Comparison of ENCODE assay signal across 2 cellular contexts in the genomic region with DNA sequence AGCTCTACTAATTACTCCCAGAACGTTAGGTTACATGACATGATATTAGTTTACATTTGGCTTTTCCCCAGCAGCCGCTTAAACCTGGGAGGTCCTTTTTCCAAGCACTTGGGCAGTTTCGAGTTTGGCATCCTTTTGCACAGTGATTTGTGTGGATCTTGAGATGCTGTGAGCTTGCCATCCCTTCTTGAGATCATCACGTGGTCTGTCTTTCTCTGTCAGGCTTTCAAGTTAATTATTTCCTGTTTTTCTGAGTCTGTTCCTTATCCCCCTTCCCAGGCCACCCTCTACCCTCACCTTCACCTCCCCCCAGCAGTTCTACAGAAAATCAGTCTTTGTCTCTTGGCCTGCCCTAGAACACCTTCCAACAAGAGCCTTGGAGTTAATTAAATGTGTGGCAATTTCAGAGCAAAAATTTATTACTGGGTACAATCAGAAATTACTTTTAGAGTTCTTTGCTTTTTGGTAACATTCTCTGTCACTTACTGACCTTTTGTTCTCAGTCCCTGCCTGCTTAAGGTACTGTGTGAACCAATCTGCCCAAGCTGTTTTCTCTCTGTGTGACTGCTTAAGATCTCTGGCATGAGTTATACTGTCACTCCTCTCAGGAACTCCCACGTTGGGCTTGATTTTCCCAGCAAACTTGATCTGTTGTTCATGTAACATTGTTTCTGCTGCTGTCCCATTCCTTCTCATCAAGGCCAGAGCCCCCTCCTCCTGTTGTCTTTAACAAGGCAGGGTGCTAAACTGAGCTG.
TF ChIP-seq lines count a peak whose summit lies in the region.

No MANE protein-coding gene starts in this region.

TF ChIP-seq in SK-N-SH, 30 proteins besides CTCF, POLR2A, EP300 and RAD21 (continued from another document):
- TF ChIP-seq, protein P1, sequence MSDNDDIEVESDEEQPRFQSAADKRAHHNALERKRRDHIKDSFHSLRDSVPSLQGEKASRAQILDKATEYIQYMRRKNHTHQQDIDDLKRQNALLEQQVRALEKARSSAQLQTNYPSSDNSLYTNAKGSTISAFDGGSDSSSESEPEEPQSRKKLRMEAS (IDR thresholded peaks at IDR 0.05; ENCODE audit: low read depth), result no peak
- TF ChIP-seq, protein P2, sequence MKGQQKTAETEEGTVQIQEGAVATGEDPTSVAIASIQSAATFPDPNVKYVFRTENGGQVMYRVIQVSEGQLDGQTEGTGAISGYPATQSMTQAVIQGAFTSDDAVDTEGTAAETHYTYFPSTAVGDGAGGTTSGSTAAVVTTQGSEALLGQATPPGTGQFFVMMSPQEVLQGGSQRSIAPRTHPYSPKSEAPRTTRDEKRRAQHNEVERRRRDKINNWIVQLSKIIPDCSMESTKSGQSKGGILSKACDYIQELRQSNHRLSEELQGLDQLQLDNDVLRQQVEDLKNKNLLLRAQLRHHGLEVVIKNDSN (IDR thresholded peaks at IDR 0.05; ENCODE audit: borderline replicate concordance, low read depth), result peak; percentile 58; the same call in 1 of the 2 replicates
- TF ChIP-seq TAF1 (IDR thresholded peaks at IDR 0.05; ENCODE audit: borderline replicate concordance, low read depth, low read length) (no peak), YY1 (IDR thresholded peaks at IDR 0.05; ENCODE audit: low read depth) (no peak), GATA2 (CRISPR knock-in tag; IDR thresholded peaks at IDR 0.05) (no peak), SIN3A (IDR thresholded peaks at IDR 0.05; ENCODE audit: borderline replicate concordance, low read depth, low read length) (no peak)

TF ChIP-seq in SK-N-SH treated with all-trans-retinoic acid at 6 μM for 48 hours, 23 proteins besides CTCF, POLR2A, EP300 and RAD21 (continued from another document):
- TF ChIP-seq, protein P3, sequence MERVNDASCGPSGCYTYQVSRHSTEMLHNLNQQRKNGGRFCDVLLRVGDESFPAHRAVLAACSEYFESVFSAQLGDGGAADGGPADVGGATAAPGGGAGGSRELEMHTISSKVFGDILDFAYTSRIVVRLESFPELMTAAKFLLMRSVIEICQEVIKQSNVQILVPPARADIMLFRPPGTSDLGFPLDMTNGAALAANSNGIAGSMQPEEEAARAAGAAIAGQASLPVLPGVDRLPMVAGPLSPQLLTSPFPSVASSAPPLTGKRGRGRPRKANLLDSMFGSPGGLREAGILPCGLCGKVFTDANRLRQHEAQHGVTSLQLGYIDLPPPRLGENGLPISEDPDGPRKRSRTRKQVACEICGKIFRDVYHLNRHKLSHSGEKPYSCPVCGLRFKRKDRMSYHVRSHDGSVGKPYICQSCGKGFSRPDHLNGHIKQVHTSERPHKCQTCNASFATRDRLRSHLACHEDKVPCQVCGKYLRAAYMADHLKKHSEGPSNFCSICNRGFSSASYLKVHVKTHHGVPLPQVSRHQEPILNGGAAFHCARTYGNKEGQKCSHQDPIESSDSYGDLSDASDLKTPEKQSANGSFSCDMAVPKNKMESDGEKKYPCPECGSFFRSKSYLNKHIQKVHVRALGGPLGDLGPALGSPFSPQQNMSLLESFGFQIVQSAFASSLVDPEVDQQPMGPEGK (CRISPR knock-in tag; IDR thresholded peaks at IDR 0.05; ENCODE audit: borderline replicate concordance), result no peak
- no peak for TF ChIP-seq ZFP3 (CRISPR knock-in tag; IDR thresholded peaks at IDR 0.05)
- TF ChIP-seq, protein P4, sequence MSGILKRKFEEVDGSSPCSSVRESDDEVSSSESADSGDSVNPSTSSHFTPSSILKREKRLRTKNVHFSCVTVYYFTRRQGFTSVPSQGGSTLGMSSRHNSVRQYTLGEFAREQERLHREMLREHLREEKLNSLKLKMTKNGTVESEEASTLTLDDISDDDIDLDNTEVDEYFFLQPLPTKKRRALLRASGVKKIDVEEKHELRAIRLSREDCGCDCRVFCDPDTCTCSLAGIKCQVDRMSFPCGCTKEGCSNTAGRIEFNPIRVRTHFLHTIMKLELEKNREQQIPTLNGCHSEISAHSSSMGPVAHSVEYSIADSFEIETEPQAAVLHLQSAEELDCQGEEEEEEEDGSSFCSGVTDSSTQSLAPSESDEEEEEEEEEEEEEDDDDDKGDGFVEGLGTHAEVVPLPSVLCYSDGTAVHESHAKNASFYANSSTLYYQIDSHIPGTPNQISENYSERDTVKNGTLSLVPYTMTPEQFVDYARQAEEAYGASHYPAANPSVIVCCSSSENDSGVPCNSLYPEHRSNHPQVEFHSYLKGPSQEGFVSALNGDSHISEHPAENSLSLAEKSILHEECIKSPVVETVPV (CRISPR knock-in tag; IDR thresholded peaks at IDR 0.05), result no peak
- no peak for TF ChIP-seq PPARA (CRISPR knock-in tag; IDR thresholded peaks at IDR 0.05; ENCODE audit: borderline replicate concordance)
- no peak for TF ChIP-seq ZC3H10 (CRISPR knock-in tag; IDR thresholded peaks at IDR 0.05)
- TF ChIP-seq ZNF565 (CRISPR knock-in tag; conservative IDR thresholded peaks at IDR 0.05; ENCODE audit: low read depth), result no peak
- TF ChIP-seq BACH2 (CRISPR knock-in tag; IDR thresholded peaks at IDR 0.05; ENCODE audit: borderline replicate concordance), result no peak
TF ChIP-seq in SK-N-SH treated with all-trans-retinoic acid at 6 μM for 48 hours: peak in this region for 0.
